Comparison of ENCODE assay signal across 8 cellular contexts in the genomic region with DNA sequence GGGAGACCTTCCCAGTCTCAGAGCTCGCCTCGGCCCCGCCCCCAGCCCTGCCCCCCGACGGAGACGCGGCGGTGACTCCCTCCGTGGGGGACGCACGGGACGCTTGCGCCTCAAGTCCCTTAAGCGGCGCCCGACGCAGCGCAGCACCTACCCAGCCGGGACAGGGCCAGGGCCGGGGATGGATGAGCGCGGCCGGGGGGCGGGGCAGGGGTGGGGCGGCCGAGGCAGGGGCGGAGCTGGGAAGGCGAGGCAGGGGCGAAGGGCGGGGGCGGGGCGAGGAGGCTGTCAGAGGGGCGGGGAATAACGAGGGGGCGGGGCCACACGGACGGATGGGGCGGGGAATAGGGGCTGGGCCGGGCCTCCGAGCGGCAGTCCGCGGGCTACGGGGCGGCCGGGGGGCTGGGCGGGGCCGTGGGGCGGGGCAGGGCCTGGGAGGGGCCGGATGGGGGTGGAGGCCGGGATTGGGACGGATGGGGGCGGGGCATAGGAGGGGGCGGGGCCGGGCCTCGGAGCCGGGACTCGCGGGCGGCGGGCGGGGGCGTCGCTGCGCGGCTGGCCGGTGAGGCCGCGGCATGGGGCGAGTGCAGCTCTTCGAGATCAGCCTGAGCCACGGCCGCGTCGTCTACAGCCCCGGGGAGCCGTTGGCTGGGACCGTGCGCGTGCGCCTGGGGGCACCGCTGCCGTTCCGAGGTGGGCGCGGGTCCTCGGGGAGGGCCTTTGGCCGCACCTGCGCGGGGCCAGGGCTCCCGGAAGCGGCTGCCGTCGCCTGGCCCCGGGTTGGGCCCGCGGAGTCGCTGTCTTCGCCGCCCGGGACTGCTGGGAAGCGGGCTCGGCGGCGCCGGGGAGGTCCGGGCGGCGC. TPM values are rescaled to one million over a fixed set of nuclear protein-coding genes. Genes with fewer than 3 reads are reported as not detected.
A peak's percentile ranks its signal among the peaks of the same experiment; 100 is the strongest.
DNase-seq lines count a peak whose midpoint lies in the region; ATAC-seq and TF ChIP-seq lines count a peak whose summit lies in the region.

A gene with protein sequence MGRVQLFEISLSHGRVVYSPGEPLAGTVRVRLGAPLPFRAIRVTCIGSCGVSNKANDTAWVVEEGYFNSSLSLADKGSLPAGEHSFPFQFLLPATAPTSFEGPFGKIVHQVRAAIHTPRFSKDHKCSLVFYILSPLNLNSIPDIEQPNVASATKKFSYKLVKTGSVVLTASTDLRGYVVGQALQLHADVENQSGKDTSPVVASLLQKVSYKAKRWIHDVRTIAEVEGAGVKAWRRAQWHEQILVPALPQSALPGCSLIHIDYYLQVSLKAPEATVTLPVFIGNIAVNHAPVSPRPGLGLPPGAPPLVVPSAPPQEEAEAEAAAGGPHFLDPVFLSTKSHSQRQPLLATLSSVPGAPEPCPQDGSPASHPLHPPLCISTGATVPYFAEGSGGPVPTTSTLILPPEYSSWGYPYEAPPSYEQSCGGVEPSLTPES (plus strand): TSS at position 541 of the 859 bp plus-strand sequence. CDS start 32 bp downstream, at position 573.

- no peaks in the 10 kb centered on the region for H3K9me3 ChIP-seq in adrenal gland (replicated peaks in 1 of 3)
- no peaks in the 10 kb centered on the region for H3K9me3 ChIP-seq in prostate gland
- no peaks in the 10 kb centered on the region for H3K9me3 ChIP-seq in upper lobe of right lung

- H3K4me3 ChIP-seq in adrenal gland (peak within 1 kb of the TSS; percentile 40 to 98 (median 74)), prostate gland (peak within 1 kb of the TSS; percentile 76 to 91), upper lobe of right lung (peak within 1 kb of the TSS; percentile 67)

- peak; percentile 9 for TF ChIP-seq CTCF in GM10266 (IDR thresholded peaks at IDR 0.05; ENCODE audit: control insufficient read depth, insufficient read depth, low read depth, missing control alignments)
- TF ChIP-seq CTCF in adrenal gland (IDR thresholded peaks at IDR 0.05): no peak
- no peak for TF ChIP-seq CTCF in prostate gland (IDR thresholded peaks at IDR 0.05)
- TF ChIP-seq CTCF in upper lobe of right lung (IDR thresholded peaks at IDR 0.05): no peak

- TF ChIP-seq POLR2A in adrenal gland (IDR thresholded peaks at IDR 0.05) (peak; percentile 65 to 70), prostate gland (IDR thresholded peaks at IDR 0.05) (peak; percentile 88)

- WGBS in adrenal gland, 4 donors: 0 to 1% (median 1%) methylated on average over 8 to 102 of the region's 109 CpGs; no CpG with 5 or more reads in 1 of the 4 donors
- under 1% methylated on average over 61 of the region's 109 CpGs for WGBS in prostate gland

- ATAC-seq in HG02610 (IDR thresholded peaks at IDR 0.05; ENCODE audit: unreplicated experiment): peak; percentile 73
- ATAC-seq in left ventricle myocardium superior: peak; percentile 87
- ATAC-seq in upper lobe of right lung: peak; percentile 87

- H3K4me1 ChIP-seq in adrenal gland (replicated peaks in 1 of 2) (peaks cover 14 to 15% of the 10 kb centered on the region in 2 donors), prostate gland (replicated peaks) (peaks cover 10% of the 10 kb centered on the region), upper lobe of right lung (peaks cover 35% of the 10 kb centered on the region)

- no peaks in the 10 kb centered on the region for H3K27me3 ChIP-seq in adrenal gland
- no peaks in the 10 kb centered on the region for H3K27me3 ChIP-seq in prostate gland (replicated peaks; ENCODE audit: insufficient read depth)
- no peaks in the 10 kb centered on the region for H3K27me3 ChIP-seq in upper lobe of right lung

- DNase-seq in GM10266 (ENCODE audit: extremely low spot score) (peak; percentile 100), NCI-H1092 treated with DMSO at 0.1 percent for 48 hours (lab: John Stamatoyannopoulos, UW) (peak; percentile 53), adrenal gland (peak; percentile 94 to 97 (median 96)), left ventricle myocardium superior (peak; percentile 95), prostate gland (ENCODE audit: low spot score) (peak; percentile 95), upper lobe of right lung (peak; percentile 98)

- H3K27ac ChIP-seq in adrenal gland (peak within 1 kb of the TSS in 4 of 5 donors; percentile 68 to 93 (median 75)), prostate gland (peak within 1 kb of the TSS; percentile 84 to 92), upper lobe of right lung (peak within 1 kb of the TSS; percentile 89)

- intact Hi-C loops in T-helper 1 cell treated with Interleukin-12 subunit alpha and Interleukin-12 subunit beta and Interleukin-4 antibody, amounts not matched to agents 30 ng/mL and 1 ng/mL, for 36 hours (cut with micrococcal nuclease): loop anchor here (1.0 to 5.0 kb wide), 15 partner anchors 13 to 1698 kb away; a partner anchor contains a TSS
- intact Hi-C loops in adrenal gland (cut with DNase I) (no loop called here), left ventricle myocardium superior (cut with micrococcal nuclease) (no loop called here), prostate gland (cut with DNase I) (no loop called here), upper lobe of right lung (cut with DNase I) (no loop called here)

- no peaks in the 10 kb centered on the region for H3K36me3 ChIP-seq in adrenal gland (replicated peaks in 1 of 2)
- no peaks in the 10 kb centered on the region for H3K36me3 ChIP-seq in prostate gland
- no peaks in the 10 kb centered on the region for H3K36me3 ChIP-seq in upper lobe of right lung

RNA-seq across cellular contexts. Expression of the gene that starts here (rescaled TPM):
- total RNA-seq in T-helper 1 cell treated with Interleukin-12 subunit alpha and Interleukin-12 subunit beta and Interleukin-4 antibody, amounts not matched to agents 30 ng/mL and 1 ng/mL, for 36 hours: 109 and 113 TPM in 2 replicates
- 10 to 100 TPM; 19.5 to 59.4 (median 35.7) TPM for total RNA-seq in adrenal gland
- 100 to 1,000 TPM in 2 of 3 donors, 10 to 100 TPM in 1; 14.1 to 194 (median 125) TPM for polyA plus RNA-seq in adrenal gland
- 17.3 TPM for total RNA-seq in left ventricle myocardium superior
- 100 to 1,000 TPM; 123 to 126 TPM for total RNA-seq in prostate gland
- 69.1 TPM for total RNA-seq in upper lobe of right lung

Comparison
In these comparisons a context has a peak if more than half of its experiments do, and no peak if none do; other contexts are left out.
1. Peak in every context shown above with its lines: DNase-seq, ATAC-seq, H3K4me3 ChIP-seq and H3K27ac ChIP-seq.